22 cellular contexts compared by ENCODE assay signal in genomic region chr6:94089915-94090314, GRCh38.
"Had no signal": no experiment of that assay in that cellular context is flagged by ENCODE, and none has a peak within 500 bp of the region (broad histone marks: within the 10 kb centered on the region; RNA-seq: fewer than 3 reads in every experiment).

No MANE protein-coding gene starts in this region.

- DNase-seq: IMR-90, Karpas-422, KG1, MG63, NCI-H1092, NCI-H1105 treated with DMSO at 0.1 percent for 48 hours, NCI-H1417 treated with DMSO at 0.1 percent for 48 hours, NCI-H1694, NCI-H1930, NCI-H2081, NCI-H2107, NCI-H226, NCI-H446, NCI-H510A, NCI-H524 treated with DMSO at 0.1 percent for 48 hours, NCI-H69, NCI-H774, Right ventricle myocardium superior, RPMI8226, SIG-M5 had no signal

- H3K9me3 ChIP-seq: MG63, SJSA1 had no signal

- H3K4me1 ChIP-seq: SJSA1 had no signal

- H3K27me3 ChIP-seq: MG63, SJSA1 had no signal

- H3K4me3 ChIP-seq: MG63, SJSA1, SK-N-MC had no signal

- H3K36me3 ChIP-seq: MG63, SJSA1 had no signal

- H3K27ac ChIP-seq: SJSA1, SK-N-MC had no signal
